ENCODE assay signal across 24 cellular contexts in genomic region chr2:29480423-29480822, GRCh38.
A peak's percentile ranks its signal among the peaks of the same experiment; 100 is the strongest.
DNase-seq lines count a peak whose midpoint lies in the region; ATAC-seq and TF ChIP-seq lines count a peak whose summit lies in the region.
"Had no signal": no experiment of that assay in that cellular context is flagged by ENCODE, and none has a peak within 500 bp of the region (broad histone marks: within the 10 kb centered on the region; RNA-seq: fewer than 3 reads in every experiment).

No MANE protein-coding gene starts in this region.

- TF ChIP-seq POLR2A in NB4 (IDR thresholded peaks at IDR 0.05; ENCODE audit: extremely low read depth, insufficient read length): no peak

- H3K9me3 ChIP-seq in osteoblast (ENCODE audit: low read depth, low read length): no peaks in the 10 kb centered on the region
- H3K9me3 ChIP-seq: adrenal gland, esophagus muscularis mucosa had no signal

- no peaks in the 10 kb centered on the region for H3K36me3 ChIP-seq in osteoblast (ENCODE audit: insufficient read depth, low read length)
- H3K36me3 ChIP-seq: adrenal gland, cardiac muscle cell, esophagus muscularis mucosa had no signal

- H3K36me3 Mint-ChIP-seq in stimulated activated memory B cell treated with anti-CD40 and anti-IgM and Interleukin-4, amounts not matched to agents 10 μg/mL and 1 μg/mL and 100 μg/mL, for 72 hours: no peaks in the 10 kb centered on the region
- H3K36me3 Mint-ChIP-seq: activated CD8-positive, alpha-beta memory T cell treated with anti-CD3 and anti-CD28 coated beads, Interleukin-2, amount 10 ng/mL, durations not matched to agents 7 days and 5 days; CD14-positive monocyte; memory B cell had no signal

- peaks cover 3% of the 10 kb centered on the region for H3K9me3 Mint-ChIP-seq in stimulated activated memory B cell treated with anti-CD40 and anti-IgM and Interleukin-4, amounts not matched to agents 10 μg/mL and 1 μg/mL and 100 μg/mL, for 72 hours
- H3K9me3 Mint-ChIP-seq: memory B cell had no signal

- no peak overlapping the region for H3K4me3 Mint-ChIP-seq in stimulated activated memory B cell treated with anti-CD40 and anti-IgM and Interleukin-4, amounts not matched to agents 10 μg/mL and 1 μg/mL and 100 μg/mL, for 72 hours
- H3K4me3 Mint-ChIP-seq: activated CD8-positive, alpha-beta memory T cell treated with anti-CD3 and anti-CD28 coated beads, Interleukin-2, amount 10 ng/mL, durations not matched to agents 7 days and 5 days; CD14-positive monocyte; memory B cell; nephron had no signal

- no peaks in the 10 kb centered on the region for H3K27me3 ChIP-seq in osteoblast (ENCODE audit: insufficient read depth, low read length)
- H3K27me3 ChIP-seq: adrenal gland, cardiac muscle cell, esophagus muscularis mucosa had no signal

- peak; percentile 66 for ATAC-seq in stimulated activated memory B cell treated with anti-CD40 and anti-IgM and Interleukin-4, amounts not matched to agents 10 μg/mL and 1 μg/mL and 100 μg/mL, for 72 hours
- no peak for ATAC-seq in HG02840 (IDR thresholded peaks at IDR 0.05; ENCODE audit: low FRiP score, unreplicated experiment)
- ATAC-seq in HG03196 (IDR thresholded peaks at IDR 0.05; ENCODE audit: unreplicated experiment): no peak
- ATAC-seq: activated CD4-positive, CD25-positive, alpha-beta regulatory T cell treated with anti-CD3 and anti-CD28 coated beads, Interleukin-2, amount 50 U/mL, for 24 hours; activated CD8-positive, alpha-beta memory T cell treated with anti-CD3 and anti-CD28 coated beads, Interleukin-2, amount 10 ng/mL, durations not matched to agents 7 days and 5 days; HepG2 had no signal

- no peaks in the 10 kb centered on the region for H3K4me1 Mint-ChIP-seq in stimulated activated memory B cell treated with anti-CD40 and anti-IgM and Interleukin-4, amounts not matched to agents 10 μg/mL and 1 μg/mL and 100 μg/mL, for 72 hours
- H3K4me1 Mint-ChIP-seq: activated CD8-positive, alpha-beta memory T cell treated with anti-CD3 and anti-CD28 coated beads, Interleukin-2, amount 10 ng/mL, durations not matched to agents 7 days and 5 days had no signal

- no peaks in the 10 kb centered on the region for H3K4me1 ChIP-seq in osteoblast (ENCODE audit: insufficient read depth, low read length)
- H3K4me1 ChIP-seq: adrenal gland, esophagus muscularis mucosa had no signal

- H3K27ac ChIP-seq in osteoblast (ENCODE audit: low read depth, low read length): no peak overlapping the region
- H3K27ac ChIP-seq: adrenal gland, cardiac muscle cell, esophagus muscularis mucosa, RWPE1 had no signal

- H3K79me2 ChIP-seq in osteoblast (ENCODE audit: insufficient read depth, low read length): no peaks in the 10 kb centered on the region

- no peak for TF ChIP-seq CTCF in NB4 (IDR thresholded peaks at IDR 0.05; ENCODE audit: low read depth, low read length)
- no peak for TF ChIP-seq CTCF in osteoblast (IDR thresholded peaks at IDR 0.05; ENCODE audit: extremely low read depth, low read depth, low read length)

- H3K27ac Mint-ChIP-seq in stimulated activated memory B cell treated with anti-CD40 and anti-IgM and Interleukin-4, amounts not matched to agents 10 μg/mL and 1 μg/mL and 100 μg/mL, for 72 hours: no peak overlapping the region
- H3K27ac Mint-ChIP-seq: activated CD8-positive, alpha-beta memory T cell treated with anti-CD3 and anti-CD28 coated beads, Interleukin-2, amount 10 ng/mL, durations not matched to agents 7 days and 5 days; CD14-positive monocyte; memory B cell had no signal

- H3K27me3 Mint-ChIP-seq in stimulated activated memory B cell treated with anti-CD40 and anti-IgM and Interleukin-4, amounts not matched to agents 10 μg/mL and 1 μg/mL and 100 μg/mL, for 72 hours: peaks cover 9% of the 10 kb centered on the region

- H3K4me3 ChIP-seq in NB4 (ENCODE audit: low read depth, low read length): no peak overlapping the region
- H3K4me3 ChIP-seq in osteoblast (ENCODE audit: insufficient read depth, low read length): no peak overlapping the region
- H3K4me3 ChIP-seq: adrenal gland, cardiac muscle cell, esophagus muscularis mucosa had no signal

- H2AFZ ChIP-seq in osteoblast (ENCODE audit: low read length): no peak overlapping the region

- H4K20me1 ChIP-seq in osteoblast (ENCODE audit: insufficient read depth, low read length): no peaks in the 10 kb centered on the region

- DNase-seq in SIG-M5 treated with dmso at 0.1 percent for 504 hours (lab: John Stamatoyannopoulos, UW; ENCODE audit: unreplicated experiment) (peak; percentile 25), SIG-M5 (lab: John Stamatoyannopoulos, UW) (no peak), NB4 (ENCODE audit: low read depth) (peak; percentile 53), iris pigment epithelial cell (ENCODE audit: low read depth) (peak; percentile 46), osteoblast (ENCODE audit: insufficient read length, low spot score, missing footprints) (no peak)
- DNase-seq: activated CD8-positive, alpha-beta memory T cell treated with anti-CD3 and anti-CD28 coated beads, Interleukin-2, amount 10 ng/mL, durations not matched to agents 7 days and 5 days; activated effector memory CD4-positive, alpha-beta T cell treated with Interleukin-2 at 50 U/mL for 16 hours; DND-41; effector CD4-positive, alpha-beta T cell; NCI-H1105; stimulated activated naive CD4-positive, alpha-beta T cell treated with Interleukin-2 at 50 U/mL for 16 hours; T-helper 2 cell had no signal

- H3K4me2 ChIP-seq in osteoblast (ENCODE audit: insufficient read depth, low read length): no peak overlapping the region

Comparison
In these comparisons a context has a peak if more than half of its experiments do, and no peak if none do; other contexts are left out.
1. DNase-seq: peak in SIG-M5 treated with dmso at 0.1 percent for 504 hours (single experiment), NB4 (single experiment) and iris pigment epithelial cell (single experiment); none in SIG-M5 (single experiment) and osteoblast (single experiment).